Comparison of ENCODE assay signal across 20 cellular contexts in genomic region chr19:816500-816857, GRCh38. TPM values are rescaled to one million over a fixed set of nuclear protein-coding genes. Genes with fewer than 3 reads are reported as not detected.
A peak's percentile ranks its signal among the peaks of the same experiment; 100 is the strongest.
DNase-seq lines count a peak whose midpoint lies in the region; ATAC-seq, FAIRE-seq and TF ChIP-seq lines count a peak whose summit lies in the region.
"Had no signal": no experiment of that assay in that cellular context is flagged by ENCODE, and none has a peak within 500 bp of the region (broad histone marks: within the 10 kb centered on the region; RNA-seq: fewer than 3 reads in every experiment).

No MANE protein-coding gene starts in this region.

- no peaks in the 10 kb centered on the region for H3K27me3 Mint-ChIP-seq in CD4-positive, alpha-beta T cell
- H3K27me3 Mint-ChIP-seq in activated naive CD8-positive, alpha-beta T cell treated with anti-CD3 and anti-CD28 coated beads, Interleukin-2, amount 50 U/mL, for 24 hours, result no peaks in the 10 kb centered on the region
- H3K27me3 Mint-ChIP-seq in naive thymus-derived CD4-positive, alpha-beta T cell, result peaks cover 0 to 13% (median 0%) of the 10 kb centered on the region in 5 donors

- TF ChIP-seq POLR2A in GM12891 (IDR thresholded peaks at IDR 0.05; ENCODE audit: low read depth, low read length), result no peak

- peaks cover 0 to 17% (median 0%) of the 10 kb centered on the region in 3 experiments for H3K36me3 ChIP-seq in naive thymus-derived CD4-positive, alpha-beta T cell (ENCODE audit: control insufficient read depth in 2 of 3, insufficient read depth in 3 of 3, low read length in 3 of 3)

- no peaks in the 10 kb centered on the region for H3K9me3 ChIP-seq in CD4-positive, alpha-beta T cell (ENCODE audit: control insufficient read depth, low read length)
- no peaks in the 10 kb centered on the region for H3K9me3 ChIP-seq in naive thymus-derived CD4-positive, alpha-beta T cell (ENCODE audit: control insufficient read depth in 2 of 3, low read length in 3 of 3)
- H3K9me3 ChIP-seq: HAP-1 had no signal

- H3K4me1 Mint-ChIP-seq in CD4-positive, alpha-beta T cell (ENCODE audit: low read depth), result no peaks in the 10 kb centered on the region
- no peaks in the 10 kb centered on the region for H3K4me1 Mint-ChIP-seq in activated naive CD8-positive, alpha-beta T cell treated with anti-CD3 and anti-CD28 coated beads, Interleukin-2, amount 50 U/mL, for 24 hours
- H3K4me1 Mint-ChIP-seq in naive thymus-derived CD4-positive, alpha-beta T cell, result peaks cover 0 to 2% (median 0%) of the 10 kb centered on the region in 7 donors

- intact Hi-C loops in CD4-positive, alpha-beta T cell (cut with DNase I, micrococcal nuclease), result no loop called here
- intact Hi-C loops in naive thymus-derived CD4-positive, alpha-beta T cell (cut with micrococcal nuclease), result no loop called here

- DNase-seq in CD4-positive, alpha-beta T cell, result no peak
- DNase-seq in GM12891 (ENCODE audit: insufficient read length, low spot score) (no peak), RKO (ENCODE audit: low spot score) (no peak), DMS 273 treated with DMSO at 0.1 percent for 48 hours (lab: John Stamatoyannopoulos, UW) (no peak)
- DNase-seq in activated naive CD8-positive, alpha-beta T cell treated with anti-CD3 and anti-CD28 coated beads, Interleukin-2, amount 50 U/mL, for 24 hours, result no peak
- DNase-seq in naive thymus-derived CD4-positive, alpha-beta T cell, result no peak
- DNase-seq in stimulated activated CD8-positive, alpha-beta memory T cell treated with anti-CD3 and anti-CD28 coated beads, Interleukin-4, amount 100 ng/mL, for 48 hours, result no peak
- DNase-seq: C1 segment of cervical spinal cord, EL, KBM-7, NCI-H1436, NCI-H2029 treated with DMSO at 0.1 percent for 48 hours, NCI-H2171 treated with DMSO at 0.1 percent for 48 hours, NCI-H446 treated with DMSO at 0.1 percent for 48 hours, OCI-M1, RPMI8226, SIG-M5 had no signal

- H3K9me3 Mint-ChIP-seq in CD4-positive, alpha-beta T cell, result no peaks in the 10 kb centered on the region
- peaks cover 12% of the 10 kb centered on the region for H3K9me3 Mint-ChIP-seq in activated naive CD8-positive, alpha-beta T cell treated with anti-CD3 and anti-CD28 coated beads, Interleukin-2, amount 50 U/mL, for 24 hours
- H3K9me3 Mint-ChIP-seq in naive thymus-derived CD4-positive, alpha-beta T cell, result peaks cover 0 to 12% (median 0%) of the 10 kb centered on the region in 11 donors

- TF ChIP-seq CTCF in CD4-positive, alpha-beta T cell (IDR thresholded peaks at IDR 0.05), result no peak

- CTCF ChIA-PET in CD4-positive, alpha-beta T cell (lab: Charles Lee), result no interaction called here
- CTCF ChIA-PET in naive thymus-derived CD4-positive, alpha-beta T cell (lab: Charles Lee), result no interaction called here

- H3K27me3 ChIP-seq in CD4-positive, alpha-beta T cell (ENCODE audit: control insufficient read depth, insufficient read depth, low read length), result no peaks in the 10 kb centered on the region
- H3K27me3 ChIP-seq in naive thymus-derived CD4-positive, alpha-beta T cell (ENCODE audit: control insufficient read depth in 2 of 2, insufficient read depth in 2 of 2, low read length in 2 of 2), result no peaks in the 10 kb centered on the region

- no peak overlapping the region for H3K4me3 ChIP-seq in naive thymus-derived CD4-positive, alpha-beta T cell (ENCODE audit: low read length)
- H3K4me3 ChIP-seq: HAP-1 had no signal

- ATAC-seq in CD4-positive, alpha-beta T cell (ENCODE audit: poor library complexity), result no peak
- no peak for ATAC-seq in activated naive CD8-positive, alpha-beta T cell treated with anti-CD3 and anti-CD28 coated beads, Interleukin-2, amount 50 U/mL, for 24 hours
- ATAC-seq in naive thymus-derived CD4-positive, alpha-beta T cell, result no peak

- H3K36me3 Mint-ChIP-seq in CD4-positive, alpha-beta T cell (ENCODE audit: low read depth), result peaks cover 29% of the 10 kb centered on the region
- peaks cover 25% of the 10 kb centered on the region for H3K36me3 Mint-ChIP-seq in activated naive CD8-positive, alpha-beta T cell treated with anti-CD3 and anti-CD28 coated beads, Interleukin-2, amount 50 U/mL, for 24 hours (ENCODE audit: low read depth)
- H3K36me3 Mint-ChIP-seq in naive thymus-derived CD4-positive, alpha-beta T cell, result peaks cover 4 to 29% (median 8%) of the 10 kb centered on the region in 5 donors

- peak overlapping the region; percentile 64 for H3K27ac Mint-ChIP-seq in CD4-positive, alpha-beta T cell
- H3K27ac Mint-ChIP-seq in activated naive CD8-positive, alpha-beta T cell treated with anti-CD3 and anti-CD28 coated beads, Interleukin-2, amount 50 U/mL, for 24 hours, result peak overlapping the region; percentile 28
- peak overlapping the region in 6 of 9 donors; percentile 4 to 72 (median 28) for H3K27ac Mint-ChIP-seq in naive thymus-derived CD4-positive, alpha-beta T cell

- FAIRE-seq in GM12891 (lab: Jason Lieb, UNC), result peak; percentile 57

- H3K4me1 ChIP-seq in naive thymus-derived CD4-positive, alpha-beta T cell (ENCODE audit: control insufficient read depth in 2 of 2, insufficient read depth in 2 of 2, low read length in 2 of 2), result no peaks in the 10 kb centered on the region
- H3K4me1 ChIP-seq: HAP-1 had no signal

- POLR2A ChIA-PET in CD4-positive, alpha-beta T cell (lab: Charles Lee), result no interaction called here
- POLR2A ChIA-PET in naive thymus-derived CD4-positive, alpha-beta T cell (lab: Charles Lee), result no interaction called here

- H3K27ac ChIP-seq in CD4-positive, alpha-beta T cell (ENCODE audit: low read depth, low read length), result no peak overlapping the region
- H3K27ac ChIP-seq in naive thymus-derived CD4-positive, alpha-beta T cell (ENCODE audit: low read depth, low read length), result no peak overlapping the region
- H3K27ac ChIP-seq: HL-60 had no signal

- H3K4me3 Mint-ChIP-seq in CD4-positive, alpha-beta T cell, result no peak overlapping the region
- H3K4me3 Mint-ChIP-seq in activated naive CD8-positive, alpha-beta T cell treated with anti-CD3 and anti-CD28 coated beads, Interleukin-2, amount 50 U/mL, for 24 hours, result no peak overlapping the region
- H3K4me3 Mint-ChIP-seq in naive thymus-derived CD4-positive, alpha-beta T cell, result peak overlapping the region in 1 of 10 donors; percentile 53

TF ChIP-seq in GM12891, 5 proteins besides CTCF, POLR2A, EP300 and RAD21:
- TF ChIP-seq POLR2AphosphoS5 (IDR thresholded peaks at IDR 0.05; ENCODE audit: low read depth, low read length) (no peak), TAF1 (IDR thresholded peaks at IDR 0.05; ENCODE audit: low read depth, low read length) (no peak), POU2F2 (IDR thresholded peaks at IDR 0.05; ENCODE audit: low read depth, low read length) (no peak), SPI1 (IDR thresholded peaks at IDR 0.05; ENCODE audit: low read depth, low read length) (no peak), PAX5 (IDR thresholded peaks at IDR 0.05; ENCODE audit: insufficient read depth, low read length, severe bottlenecking) (no peak)

RNA-seq across cellular contexts. Expression of gene PLPPR3, which starts 5.3 kb away (rescaled TPM):
- not detected for total RNA-seq in CD4-positive, alpha-beta T cell
- 0.15 TPM for polyA plus RNA-seq in GM12891 (2012; ENCODE audit: low read depth, missing spikeins)
- total RNA-seq in naive thymus-derived CD4-positive, alpha-beta T cell, result not detected
- not detected for polyA plus RNA-seq in naive thymus-derived CD4-positive, alpha-beta T cell

RNA-seq across cellular contexts. Expression of gene AZU1, which starts 11.2 kb away (rescaled TPM):
- under 1 TPM; 0.47 to 0.49 TPM for total RNA-seq in CD4-positive, alpha-beta T cell
- 0.10 TPM for polyA plus RNA-seq in GM12891 (2012; ENCODE audit: low read depth, missing spikeins)
- 1 to 10 TPM in 1 of 5 experiments, under 1 TPM in 1, not detected in 3; 0.64 to 4.1 TPM for total RNA-seq in naive thymus-derived CD4-positive, alpha-beta T cell
- polyA plus RNA-seq in naive thymus-derived CD4-positive, alpha-beta T cell, result not detected
- total RNA-seq: A673 had no signal

RNA-seq across cellular contexts. Expression of gene PTBP1, which starts 19.2 kb away (rescaled TPM):
- total RNA-seq in CD4-positive, alpha-beta T cell, result 100 to 1,000 TPM; 246 to 252 TPM
- 196 TPM for polyA plus RNA-seq in GM12891 (2012; ENCODE audit: low read depth, missing spikeins)
- total RNA-seq in naive thymus-derived CD4-positive, alpha-beta T cell, result 100 to 1,000 TPM; 313 to 524 (median 326) TPM
- 100 to 1,000 TPM; 113 to 227 TPM for polyA plus RNA-seq in naive thymus-derived CD4-positive, alpha-beta T cell

RNA-seq across cellular contexts. Expression of gene PRTN3, which starts 24.3 kb away (rescaled TPM):
- not detected for total RNA-seq in CD4-positive, alpha-beta T cell
- not detected for polyA plus RNA-seq in GM12891 (2012; ENCODE audit: low read depth, missing spikeins)
- total RNA-seq in naive thymus-derived CD4-positive, alpha-beta T cell, result 1 to 10 TPM in 1 of 5 experiments, not detected in 4; 2.7 TPM
- polyA plus RNA-seq in naive thymus-derived CD4-positive, alpha-beta T cell, result not detected
- total RNA-seq: A673 had no signal

RNA-seq across cellular contexts. Expression of gene ELANE, which starts 35.6 kb away (rescaled TPM):
- total RNA-seq in CD4-positive, alpha-beta T cell, result not detected
- polyA plus RNA-seq in GM12891 (2012; ENCODE audit: low read depth, missing spikeins), result not detected
- 1 to 10 TPM in 1 of 5 experiments, not detected in 4; 4.9 TPM for total RNA-seq in naive thymus-derived CD4-positive, alpha-beta T cell
- not detected for polyA plus RNA-seq in naive thymus-derived CD4-positive, alpha-beta T cell
- total RNA-seq: A673 had no signal
